Comparison of ENCODE assay signal across 9 cellular contexts in genomic region chr6:142822383-142822782, GRCh38.
DNase-seq lines count a peak whose midpoint lies in the region; ATAC-seq and TF ChIP-seq lines count a peak whose summit lies in the region.
"Had no signal": no experiment of that assay in that cellular context is flagged by ENCODE, and none has a peak within 500 bp of the region (broad histone marks: within the 10 kb centered on the region; RNA-seq: fewer than 3 reads in every experiment).

No MANE protein-coding gene starts in this region.

- H3K36me3 Mint-ChIP-seq in natural killer cell: no peaks in the 10 kb centered on the region

- H3K4me1 Mint-ChIP-seq in natural killer cell: peaks cover 27 to 47% of the 10 kb centered on the region in 2 donors

- H3K27ac Mint-ChIP-seq in natural killer cell: peak overlapping the region; percentile 31 to 46

- no peak overlapping the region for H3K4me3 Mint-ChIP-seq in natural killer cell

- ATAC-seq in GM18867 (IDR thresholded peaks at IDR 0.05; ENCODE audit: unreplicated experiment): peak; percentile 84
- peak; percentile 79 for ATAC-seq in GM21619 (IDR thresholded peaks at IDR 0.05; ENCODE audit: unreplicated experiment)
- peak; percentile 71 for ATAC-seq in HG03457 (IDR thresholded peaks at IDR 0.05; ENCODE audit: unreplicated experiment)
- ATAC-seq in natural killer cell: no peak

- no peak for DNase-seq in natural killer cell
- no peak for DNase-seq in activated effector memory CD4-positive, alpha-beta T cell treated with Interleukin-2 at 50 U/mL for 16 hours
- no peak for DNase-seq in Ammon's horn (ENCODE audit: low spot score)
- DNase-seq in mucosa of gallbladder (ENCODE audit: low spot score): no peak
- no peak for DNase-seq in AG08396 (ENCODE audit: low spot score)
- DNase-seq: MV-4-11 had no signal

- intact Hi-C loops in natural killer cell (cut with micrococcal nuclease): loop anchor here (5.0 kb wide), 1 partner anchor 35 kb away; no protein-coding TSS in a partner anchor

- no peaks in the 10 kb centered on the region for H3K9me3 Mint-ChIP-seq in natural killer cell

- no peak for TF ChIP-seq CTCF in natural killer cell (IDR thresholded peaks at IDR 0.05)

- no peaks in the 10 kb centered on the region for H3K27me3 Mint-ChIP-seq in natural killer cell (ENCODE audit: low read depth in 2 of 2)

Comparison
In these comparisons a context has a peak if more than half of its experiments do, and no peak if none do; other contexts are left out.
1. ATAC-seq: peak in GM18867 (single experiment), GM21619 (single experiment) and HG03457 (single experiment); none in natural killer cell (0 of 3).